12 cellular contexts compared by ENCODE assay signal in genomic region chr1:111274653-111275052, GRCh38. TPM values are rescaled to one million over a fixed set of nuclear protein-coding genes. Genes with fewer than 3 reads are reported as not detected.
DNase-seq lines count a peak whose midpoint lies in the region; ATAC-seq and TF ChIP-seq lines count a peak whose summit lies in the region.
"Had no signal": no experiment of that assay in that cellular context is flagged by ENCODE, and none has a peak within 500 bp of the region (broad histone marks: within the 10 kb centered on the region; RNA-seq: fewer than 3 reads in every experiment).

No MANE protein-coding gene starts in this region.

- DNase-seq in Daoy (ENCODE audit: low read depth) (peak; percentile 52), GM23338 (ENCODE audit: low spot score) (no peak), right cardiac atrium (no peak), NCI-H187 (lab: John Stamatoyannopoulos, UW) (no peak), NCI-H1694 (lab: John Stamatoyannopoulos, UW) (no peak), ACHN (no peak), NCI-H187 treated with DMSO at 0.1 percent for 48 hours (lab: John Stamatoyannopoulos, UW) (no peak)
- DNase-seq: NCI-H2227 treated with DMSO at 0.1 percent for 48 hours had no signal

- H3K27me3 ChIP-seq in GM23338 (ENCODE audit: insufficient read depth): no peaks in the 10 kb centered on the region
- no peaks in the 10 kb centered on the region for H3K27me3 ChIP-seq in right cardiac atrium (ENCODE audit: control insufficient read depth, insufficient read depth)
- H3K27me3 ChIP-seq: cardiac muscle cell had no signal

- peaks cover 12% of the 10 kb centered on the region for H3K9me2 ChIP-seq in GM23338 (ENCODE audit: insufficient read depth)

- no peak overlapping the region for H3K4me3 ChIP-seq in GM23338
- no peak overlapping the region for H3K4me3 ChIP-seq in right cardiac atrium (ENCODE audit: low read length)
- H3K4me3 ChIP-seq: cardiac muscle cell, SK-N-MC had no signal

- no peak overlapping the region for H3K4me2 ChIP-seq in GM23338

- in situ Hi-C loops in ACHN (cut with HindIII; ENCODE audit: low pct_ligation_motif_present, low pct_unique_long_range_greater_than_20kb, low sequenced_read_pairs): no loop called here

- H3K4me3 Mint-ChIP-seq in GM23338: no peak overlapping the region
- H3K4me3 Mint-ChIP-seq in T-helper 1 cell treated with Interleukin-12 subunit alpha and Interleukin-12 subunit beta and Interleukin-4 antibody, amounts not matched to agents 30 μg/mL and 1 μg/mL, for 36 hours: no peak overlapping the region

- H3K36me3 Mint-ChIP-seq in GM23338 (ENCODE audit: low read depth): no peaks in the 10 kb centered on the region
- peaks cover 5% of the 10 kb centered on the region for H3K36me3 Mint-ChIP-seq in T-helper 1 cell treated with Interleukin-12 subunit alpha and Interleukin-12 subunit beta and Interleukin-4 antibody, amounts not matched to agents 30 μg/mL and 1 μg/mL, for 36 hours (ENCODE audit: low read depth)

- H4K20me1 ChIP-seq in GM23338 (replicated peaks; ENCODE audit: insufficient read depth): no peaks in the 10 kb centered on the region

- intact Hi-C loops in right cardiac atrium (cut with DNase I): no loop called here

- no peak overlapping the region for H3K27ac Mint-ChIP-seq in GM23338
- peak overlapping the region; percentile 26 for H3K27ac Mint-ChIP-seq in T-helper 1 cell treated with Interleukin-12 subunit alpha and Interleukin-12 subunit beta and Interleukin-4 antibody, amounts not matched to agents 30 μg/mL and 1 μg/mL, for 36 hours

- H3K4me1 Mint-ChIP-seq in GM23338: peaks cover 16% of the 10 kb centered on the region
- peaks cover 23% of the 10 kb centered on the region for H3K4me1 Mint-ChIP-seq in T-helper 1 cell treated with Interleukin-12 subunit alpha and Interleukin-12 subunit beta and Interleukin-4 antibody, amounts not matched to agents 30 μg/mL and 1 μg/mL, for 36 hours (ENCODE audit: low read depth)

- no peaks in the 10 kb centered on the region for H3K36me3 ChIP-seq in GM23338 (ENCODE audit: insufficient read depth)
- H3K36me3 ChIP-seq: cardiac muscle cell had no signal

- H2AFZ ChIP-seq in GM23338: peak overlapping the region; percentile 80; the same call in 1 of the 2 replicates

- no peaks in the 10 kb centered on the region for H3F3A ChIP-seq in GM23338 (replicated peaks; ENCODE audit: low read depth)

- H3K4me1 ChIP-seq in GM23338 (ENCODE audit: insufficient read depth) (peaks cover 12% of the 10 kb centered on the region), right cardiac atrium (ENCODE audit: control insufficient read depth, insufficient read depth, low read length) (no peaks in the 10 kb centered on the region)

- no peak for TF ChIP-seq CTCF in GM23338 (conservative IDR thresholded peaks at IDR 0.05; ENCODE audit: low read depth in 2 of 2)

- whole genome bisulfite sequencing in right cardiac atrium: 70% methylated on average over 4 of the region's 4 CpGs

- no peaks in the 10 kb centered on the region for H3K9me3 ChIP-seq in right cardiac atrium (ENCODE audit: control insufficient read depth, low read length)

- H3K27me3 Mint-ChIP-seq in GM23338 (ENCODE audit: insufficient read depth, low read depth, poor library complexity): peaks cover 6% of the 10 kb centered on the region
- H3K27me3 Mint-ChIP-seq in T-helper 1 cell treated with Interleukin-12 subunit alpha and Interleukin-12 subunit beta and Interleukin-4 antibody, amounts not matched to agents 30 μg/mL and 1 μg/mL, for 36 hours (ENCODE audit: low read depth): peaks cover 26% of the 10 kb centered on the region

- ATAC-seq in GM23338 (no peak), right cardiac atrium (peak; percentile 46 to 64)
- ATAC-seq: left colon had no signal

- no peaks in the 10 kb centered on the region for H3K9me3 Mint-ChIP-seq in GM23338
- peaks cover 11% of the 10 kb centered on the region for H3K9me3 Mint-ChIP-seq in T-helper 1 cell treated with Interleukin-12 subunit alpha and Interleukin-12 subunit beta and Interleukin-4 antibody, amounts not matched to agents 30 μg/mL and 1 μg/mL, for 36 hours

- no peak overlapping the region for H3K27ac ChIP-seq in GM23338 (ENCODE audit: low read depth)
- H3K27ac ChIP-seq in right cardiac atrium (ENCODE audit: low read length): no peak overlapping the region
- H3K27ac ChIP-seq: cardiac muscle cell, SK-N-MC had no signal

- no peaks in the 10 kb centered on the region for H3K79me2 ChIP-seq in GM23338 (replicated peaks; ENCODE audit: insufficient read depth)

TF ChIP-seq in GM23338, 12 proteins besides CTCF, POLR2A, EP300 and RAD21 (continues in another document):
- no peak for TF ChIP-seq NANOG (IDR thresholded peaks at IDR 0.05; ENCODE audit: borderline replicate concordance)
- TF ChIP-seq ZNF462 (CRISPR knock-in tag; IDR thresholded peaks at IDR 0.05): no peak

RNA-seq across cellular contexts. Expression of gene CHIA, which starts 16.0 kb away (rescaled TPM):
- total RNA-seq in Daoy (2014; rRNA removed; shearing (Covaris generic)): 0.06 TPM in 1 of 2 replicates, not detected in the other
- total RNA-seq in GM23338 (2014; rRNA removed; shearing (Covaris generic)): not detected in 2 replicates
- polyA plus RNA-seq in GM23338 (2016; fragmentation: Nextera tagmentation; extraction: Ambion mirVana) (not detected in 2 replicates), right cardiac atrium (0.09 TPM)
- not detected for total RNA-seq in right cardiac atrium
- total RNA-seq: cardiac muscle cell, left colon had no signal
- polyA plus RNA-seq: cardiac muscle cell had no signal

RNA-seq across cellular contexts. Expression of gene CHI3L2, which starts 47.1 kb away (rescaled TPM):
- 0.29 TPM in 1 of 2 replicates, not detected in the other for total RNA-seq in Daoy (2014; rRNA removed; shearing (Covaris generic))
- not detected in 2 replicates for total RNA-seq in GM23338 (2014; rRNA removed; shearing (Covaris generic))
- polyA plus RNA-seq in GM23338 (2016; fragmentation: Nextera tagmentation; extraction: Ambion mirVana): 0.68 TPM in 1 of 2 replicates, not detected in the other
- 10 to 100 TPM in 3 of 4 donors, 1 to 10 TPM in 1; 1.2 to 20.7 (median 14.7) TPM for total RNA-seq in right cardiac atrium
- 6.2 TPM for polyA plus RNA-seq in right cardiac atrium
- total RNA-seq: cardiac muscle cell had no signal
